1 cellular context compared by ENCODE assay signal in the genomic region with DNA sequence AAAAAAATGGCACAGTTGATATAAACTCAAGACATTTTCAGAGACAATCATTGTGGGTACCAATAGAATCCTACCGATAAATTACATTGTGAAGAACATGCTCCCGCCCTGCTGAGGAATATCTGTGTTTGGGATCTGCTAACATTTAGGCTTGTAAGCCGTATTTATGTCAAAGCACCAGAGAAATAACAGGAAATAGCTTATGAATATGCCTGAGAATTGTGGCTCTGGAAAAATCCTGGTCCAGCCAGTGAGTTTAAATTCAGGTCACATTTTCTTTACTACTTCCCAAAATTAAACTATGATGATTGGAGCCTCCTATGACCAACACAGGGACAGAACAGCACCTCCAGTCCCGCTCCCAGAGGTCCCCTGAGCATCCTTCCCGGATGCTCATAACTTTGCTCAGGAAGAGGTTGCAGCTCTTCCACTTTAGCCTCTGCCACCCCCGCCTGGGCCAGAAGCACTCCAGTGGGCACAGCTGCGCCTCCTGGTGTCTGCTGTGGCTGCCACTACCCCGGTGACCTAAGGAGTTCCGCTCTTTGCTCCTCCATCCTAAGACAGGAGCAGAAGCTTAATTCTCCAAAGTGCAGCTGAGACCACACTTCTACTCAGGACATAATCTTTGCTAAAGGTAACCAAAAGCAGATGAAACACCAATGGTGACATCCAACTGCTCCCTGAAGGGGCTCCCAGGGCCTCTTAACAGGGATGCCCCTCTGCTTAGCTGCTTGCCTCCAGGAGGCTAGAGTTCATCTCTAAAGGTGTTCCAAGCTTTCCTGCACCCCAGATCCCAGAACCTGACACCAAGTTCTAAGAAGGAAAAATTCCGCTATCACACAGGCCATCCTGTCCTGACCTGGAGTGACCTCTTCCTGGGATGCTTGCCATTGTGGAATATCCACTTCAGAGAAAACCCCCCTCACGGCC.
TF ChIP-seq lines count a peak whose summit lies in the region.

No MANE protein-coding gene starts in this region.

TF ChIP-seq in K562, 482 proteins besides CTCF, POLR2A, EP300 and RAD21:
- TF ChIP-seq SPI1 (IDR thresholded peaks at IDR 0.05; ENCODE audit: borderline replicate concordance, low read depth, low read length), result 0 out of 2 replicates have a peak, but pooled peaks have one; percentile 10
- peak; percentile 44 for TF ChIP-seq SMC3 (conservative IDR thresholded peaks at IDR 0.05; ENCODE audit: insufficient read depth, low read depth, low read length)
- no peak for TF ChIP-seq BRD9 (IDR thresholded peaks at IDR 0.05; ENCODE audit: low read depth, partially characterized antibody)
- 0 out of 2 replicates have a peak, but pooled peaks have one; percentile 18 for TF ChIP-seq EGR1 (conservative IDR thresholded peaks at IDR 0.05)
